Comparison of ENCODE assay signal across 9 cellular contexts in the genomic region with DNA sequence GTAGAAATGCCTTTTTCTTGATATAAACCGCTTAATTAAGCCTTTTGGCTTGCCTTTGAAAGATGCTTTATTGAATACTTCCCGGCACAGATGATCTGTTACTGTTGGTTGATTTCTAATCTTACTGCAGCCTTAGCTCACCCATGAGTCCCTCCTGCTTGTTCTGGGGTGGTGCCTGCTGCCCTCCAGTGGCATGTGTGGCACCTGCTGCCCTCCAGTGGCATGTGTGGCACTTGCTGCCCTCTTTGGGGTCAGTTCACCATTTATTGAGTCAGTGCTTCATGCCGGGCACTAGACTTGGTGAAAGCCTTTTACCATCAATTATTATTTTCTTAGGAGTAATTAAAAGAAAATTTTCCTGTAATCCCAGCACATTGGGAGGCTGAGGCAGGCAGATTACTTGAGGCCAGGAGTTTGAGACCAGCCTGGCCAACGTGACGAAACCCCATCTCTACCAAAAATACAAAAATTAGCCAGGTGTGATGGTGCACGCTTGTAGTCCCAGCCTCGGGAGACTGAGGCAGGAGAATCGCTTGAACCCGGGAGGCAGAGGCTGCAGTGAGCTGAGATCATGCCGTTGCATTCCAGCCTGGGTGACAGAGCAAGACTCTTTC. TPM values are rescaled to one million over a fixed set of nuclear protein-coding genes. Genes with fewer than 3 reads are reported as not detected.
DNase-seq lines count a peak whose midpoint lies in the region; ATAC-seq and TF ChIP-seq lines count a peak whose summit lies in the region.
"Had no signal": no experiment of that assay in that cellular context is flagged by ENCODE, and none has a peak within 500 bp of the region (broad histone marks: within the 10 kb centered on the region; RNA-seq: fewer than 3 reads in every experiment).

No MANE protein-coding gene starts in this region.

- H3K9ac ChIP-seq in subcutaneous abdominal adipose tissue (ENCODE audit: low read length in 5 of 5), result no peak overlapping the region

- no peaks in the 10 kb centered on the region for H3K9me3 Mint-ChIP-seq in CD8-positive, alpha-beta memory T cell
- H3K9me3 Mint-ChIP-seq: T-helper 1 cell treated with Interleukin-12 subunit alpha and Interleukin-12 subunit beta and Interleukin-4 antibody, amounts not matched to agents 30 μg/mL and 1 μg/mL, for 36 hours had no signal

- no TSS peak for BruUV-seq in Panc1 (replicated peaks; lab: Mats Ljungman, UMichigan)

- POLR2A ChIA-PET in CD8-positive, alpha-beta memory T cell (lab: Charles Lee), result interaction anchor here (0.5 to 1.0 kb wide), 2 partner anchors 173 to 179 kb away, joined by 3 to 4 read pairs; no protein-coding TSS in a partner anchor
- POLR2A ChIA-PET in Panc1 (lab: Charles Lee), result no interaction called here

- peak; percentile 59 to 85 (median 68) for DNase-seq in CD8-positive, alpha-beta memory T cell
- DNase-seq in HPDE6-E6E7 (ENCODE audit: extremely low spot score), result peak; percentile 51
- no peak for DNase-seq in Panc1 (ENCODE audit: low read depth, low spot score)
- peak; percentile 81 to 83 for DNase-seq in activated T-cell treated with anti-CD3 and anti-CD28 coated beads, Interleukin-2, amount 50 U/mL, for 48 hours
- DNase-seq in fibroblast of mammary gland (ENCODE audit: low read depth), result peak; percentile 72
- no peak for DNase-seq in mesenteric fat pad (ENCODE audit: low spot score)

- H3K36me3 Mint-ChIP-seq in CD8-positive, alpha-beta memory T cell, result peaks cover 0 to 22% (median 1%) of the 10 kb centered on the region in 3 donors

- in situ Hi-C loops in Panc1 (cut with HindIII; ENCODE audit: low pct_unique_long_range_greater_than_20kb, low sequenced_read_pairs), result no loop called here

- H3K4me1 Mint-ChIP-seq in CD8-positive, alpha-beta memory T cell, result peaks cover 10 to 34% (median 12%) of the 10 kb centered on the region in 3 donors

- no peaks in the 10 kb centered on the region for H3K27me3 Mint-ChIP-seq in CD8-positive, alpha-beta memory T cell

- ATAC-seq in Panc1, result peak; percentile 98

- no peak overlapping the region for H3K4me3 ChIP-seq in CD8-positive, alpha-beta memory T cell (ENCODE audit: low read length)
- H3K4me3 ChIP-seq in Panc1 (ENCODE audit: low read depth in 2 of 2, low read length in 2 of 2) (no peak overlapping the region), fibroblast of mammary gland (ENCODE audit: control insufficient read depth, low read depth, low read length) (no peak overlapping the region), neutrophil (ENCODE audit: low read depth in 1 of 2, low read length in 1 of 2) (no peak overlapping the region), subcutaneous abdominal adipose tissue (ENCODE audit: low read depth in 1 of 5, low read length in 5 of 5) (no peak overlapping the region)

- no peaks in the 10 kb centered on the region for H3K27me3 ChIP-seq in CD8-positive, alpha-beta memory T cell (ENCODE audit: insufficient read depth, low read length, poor library complexity, severe bottlenecking)
- no peaks in the 10 kb centered on the region for H3K27me3 ChIP-seq in Panc1 (ENCODE audit: control insufficient read depth, insufficient read depth, low read length)
- peaks cover 37% of the 10 kb centered on the region for H3K27me3 ChIP-seq in neutrophil
- H3K27me3 ChIP-seq in subcutaneous abdominal adipose tissue (ENCODE audit: control insufficient read depth in 5 of 5, insufficient read depth in 4 of 5, low read length in 5 of 5), result no peaks in the 10 kb centered on the region

- no peak overlapping the region for H3K27ac ChIP-seq in CD8-positive, alpha-beta memory T cell (ENCODE audit: low read depth, low read length)
- H3K27ac ChIP-seq in Panc1 (ENCODE audit: low read length) (no peak overlapping the region), neutrophil (no peak overlapping the region), subcutaneous abdominal adipose tissue (ENCODE audit: low read depth, low read length) (peak overlapping the region; percentile 54)

- no peaks in the 10 kb centered on the region for H3K9me3 ChIP-seq in CD8-positive, alpha-beta memory T cell (ENCODE audit: low read length)
- H3K9me3 ChIP-seq in Panc1 (ENCODE audit: control insufficient read depth, insufficient read depth, low read depth, low read length) (no peaks in the 10 kb centered on the region), neutrophil (no peaks in the 10 kb centered on the region), subcutaneous abdominal adipose tissue (ENCODE audit: control insufficient read depth in 5 of 5, low read length in 5 of 5) (no peaks in the 10 kb centered on the region)

- peak overlapping the region in 1 of 8 donors; percentile 63 for H3K27ac Mint-ChIP-seq in CD8-positive, alpha-beta memory T cell
- H3K27ac Mint-ChIP-seq: T-helper 1 cell treated with Interleukin-12 subunit alpha and Interleukin-12 subunit beta and Interleukin-4 antibody, amounts not matched to agents 30 μg/mL and 1 μg/mL, for 36 hours had no signal

- CTCF ChIA-PET in CD8-positive, alpha-beta memory T cell (lab: Charles Lee), result interaction anchor here (0.6 to 7.0 kb wide), 39 partner anchors 9 to 328 kb away, joined by 3 to 194 read pairs (median 3); a partner anchor contains a TSS
- CTCF ChIA-PET in Panc1 (lab: Charles Lee), result interaction anchor here (0.6 to 1.6 kb wide), 8 partner anchors 9 to 236 kb away, joined by 3 to 17 read pairs (median 4); no protein-coding TSS in a partner anchor

- TF ChIP-seq CTCF in Panc1 (IDR thresholded peaks at IDR 0.05), result peak; percentile 93
- peak; percentile 72 for TF ChIP-seq CTCF in fibroblast of mammary gland (conservative IDR thresholded peaks at IDR 0.05; ENCODE audit: control insufficient read depth, insufficient read depth, low read depth, low read length)
- peak; percentile 71 for TF ChIP-seq CTCF in neutrophil (IDR thresholded peaks at IDR 0.05)

- no peak overlapping the region for H3K4me3 Mint-ChIP-seq in CD8-positive, alpha-beta memory T cell
- H3K4me3 Mint-ChIP-seq: T-helper 1 cell treated with Interleukin-12 subunit alpha and Interleukin-12 subunit beta and Interleukin-4 antibody, amounts not matched to agents 30 μg/mL and 1 μg/mL, for 36 hours had no signal

- intact Hi-C loops in Panc1 (cut with micrococcal nuclease; ENCODE audit: unreplicated experiment), result loop anchor here (2.0 kb wide), 1 partner anchor 180 kb away; no protein-coding TSS in a partner anchor

- H3K4me1 ChIP-seq in CD8-positive, alpha-beta memory T cell (ENCODE audit: insufficient read depth, low read length), result peaks cover 13% of the 10 kb centered on the region
- H3K4me1 ChIP-seq in Panc1 (ENCODE audit: control insufficient read depth, insufficient read depth, low read length) (no peaks in the 10 kb centered on the region), neutrophil (ENCODE audit: control insufficient read depth in 1 of 2, insufficient read depth in 1 of 2, low read depth in 1 of 2, low read length in 1 of 2) (peaks cover 0 to 8% of the 10 kb centered on the region in 2 experiments), subcutaneous abdominal adipose tissue (ENCODE audit: control insufficient read depth in 5 of 5, insufficient read depth in 5 of 5, low read length in 5 of 5) (peaks cover 3 to 53% (median 40%) of the 10 kb centered on the region in 5 donors)

- no peaks in the 10 kb centered on the region for H3K36me3 ChIP-seq in CD8-positive, alpha-beta memory T cell (ENCODE audit: insufficient read depth, low read length)
- H3K36me3 ChIP-seq in Panc1 (ENCODE audit: control insufficient read depth, insufficient read depth, low read length) (no peaks in the 10 kb centered on the region), neutrophil (no peaks in the 10 kb centered on the region), subcutaneous abdominal adipose tissue (ENCODE audit: control insufficient read depth in 5 of 5, insufficient read depth in 5 of 5, low read length in 5 of 5) (peaks cover 0 to 7% (median 3%) of the 10 kb centered on the region in 5 donors)

RNA-seq across cellular contexts. Expression of a gene that starts 54.3 kb away (rescaled TPM):
- total RNA-seq in CD8-positive, alpha-beta memory T cell, result 10 to 100 TPM; 28.9 to 29.5 TPM
- polyA plus RNA-seq in CD8-positive, alpha-beta memory T cell, result 11.8 TPM
- total RNA-seq in Panc1 (2021; ENCODE audit: unreplicated experiment), result 15.0 TPM
- polyA plus RNA-seq in Panc1 (2012; ENCODE audit: insufficient read length), result 9.3 TPM
- 39.6 TPM for total RNA-seq in mesenteric fat pad

Comparison
In these comparisons a context has a peak if more than half of its experiments do, and no peak if none do; other contexts are left out.
1. DNase-seq: peak in CD8-positive, alpha-beta memory T cell (5 of 5), HPDE6-E6E7 (single experiment), activated T-cell treated with anti-CD3 and anti-CD28 coated beads, Interleukin-2, amount 50 U/mL, for 48 hours (2 of 2) and fibroblast of mammary gland (single experiment); none in Panc1 (single experiment) and mesenteric fat pad (single experiment).
2. Peak in every context shown above with its lines, with median percentiles within 50 percentile points of each other: CTCF ChIP-seq.